Comparison of ENCODE assay signal across 8 cellular contexts in genomic region chr5:177496111-177497010, GRCh38. TPM values are rescaled to one million over a fixed set of nuclear protein-coding genes. Genes with fewer than 3 reads are reported as not detected.
A peak's percentile ranks its signal among the peaks of the same experiment; 100 is the strongest.
DNase-seq lines count a peak whose midpoint lies in the region; FAIRE-seq and TF ChIP-seq lines count a peak whose summit lies in the region.

No MANE protein-coding gene starts in this region.

- peak overlapping the region; percentile 64 for H2AK5ac ChIP-seq in mesendoderm (ENCODE audit: low read length)

- H3K27me3 ChIP-seq in HL-60 (ENCODE audit: insufficient read depth, poor library complexity, severe bottlenecking) (no peaks in the 10 kb centered on the region), ectodermal cell (ENCODE audit: control insufficient read depth, insufficient read depth, low read length, poor library complexity, severe bottlenecking) (peaks cover 22% of the 10 kb centered on the region), mesendoderm (ENCODE audit: insufficient read depth, low read length, poor library complexity) (no peaks in the 10 kb centered on the region)

- H3K79me2 ChIP-seq in mesendoderm (ENCODE audit: control insufficient read depth, insufficient read depth, low read length) = peaks cover 2% of the 10 kb centered on the region

- H3K18ac ChIP-seq in mesendoderm (ENCODE audit: low read length) = peak overlapping the region; percentile 78

- FAIRE-seq in D721Med (lab: Jason Lieb, UNC) = no peak

- peak overlapping the region; percentile 66 for H3K27ac ChIP-seq in HL-60 (replicated peaks)
- H3K27ac ChIP-seq in ectodermal cell (ENCODE audit: insufficient read depth, low read depth, low read length, poor library complexity, severe bottlenecking) = peak overlapping the region; percentile 94
- H3K27ac ChIP-seq in mesendoderm (ENCODE audit: low read depth, low read length) = peak overlapping the region; percentile 95
- peak overlapping the region; percentile 86 for H3K27ac ChIP-seq in urinary bladder (ENCODE audit: low read depth)

- H3K9ac ChIP-seq in mesendoderm (ENCODE audit: low read length) = peak overlapping the region; percentile 97

- peaks cover 2% of the 10 kb centered on the region for H3K79me1 ChIP-seq in mesendoderm (ENCODE audit: low read length)

- no peak for TF ChIP-seq CTCF in D721Med (IDR thresholded peaks at IDR 0.05; ENCODE audit: insufficient read depth, missing control alignments)
- peak; percentile 19 for TF ChIP-seq CTCF in HL-60 (IDR thresholded peaks at IDR 0.05; ENCODE audit: insufficient read depth, low read length)

- no peak overlapping the region for H4K5ac ChIP-seq in mesendoderm (ENCODE audit: low read length)

- peak; percentile 68 for DNase-seq in D721Med (ENCODE audit: insufficient read length, low spot score)
- DNase-seq in HL-60 (ENCODE audit: low read depth in 1 of 2, low spot score in 1 of 2) = no peak
- peak; percentile 18 for DNase-seq in SHP77 treated with DMSO at 0.1 percent for 48 hours (lab: John Stamatoyannopoulos, UW)
- DNase-seq in mesendoderm = peak; percentile 97
- no peak for DNase-seq in NCI-H187 treated with DMSO at 0.1 percent for 48 hours (lab: John Stamatoyannopoulos, UW)
- no peak for DNase-seq in activated CD8-positive, alpha-beta memory T cell treated with anti-CD3 and anti-CD28 coated beads for 24 hours

- peak overlapping the region; percentile 99 for H3K56ac ChIP-seq in mesendoderm (ENCODE audit: low read length)

- peak overlapping the region; percentile 56 for H3K4ac ChIP-seq in mesendoderm (ENCODE audit: low read depth, low read length)

- H3K36me3 ChIP-seq in ectodermal cell (ENCODE audit: control insufficient read depth, insufficient read depth, low read length) = peaks cover 15% of the 10 kb centered on the region
- no peaks in the 10 kb centered on the region for H3K36me3 ChIP-seq in mesendoderm (ENCODE audit: control insufficient read depth, insufficient read depth, low read length)
- no peaks in the 10 kb centered on the region for H3K36me3 ChIP-seq in urinary bladder (ENCODE audit: insufficient read depth)

- H3K4me1 ChIP-seq in ectodermal cell (ENCODE audit: control insufficient read depth, insufficient read depth, low read length) (peaks cover 31% of the 10 kb centered on the region), mesendoderm (ENCODE audit: control insufficient read depth, low read depth, low read length) (peaks cover 11% of the 10 kb centered on the region), urinary bladder (ENCODE audit: insufficient read depth) (no peaks in the 10 kb centered on the region)

- peak overlapping the region; percentile 81 for H3K4me3 ChIP-seq in HL-60 (replicated peaks; ENCODE audit: insufficient read depth, low read length)
- H3K4me3 ChIP-seq in ectodermal cell (ENCODE audit: insufficient read depth, low read depth, low read length) = peak overlapping the region; percentile 86
- peak overlapping the region; percentile 63 for H3K4me3 ChIP-seq in mesendoderm (ENCODE audit: low read length)
- peak overlapping the region; percentile 74 for H3K4me3 ChIP-seq in urinary bladder (ENCODE audit: low read depth, low read length)

- peak overlapping the region; percentile 16 for H2BK120ac ChIP-seq in mesendoderm (ENCODE audit: low read depth, low read length)

- peak overlapping the region; percentile 98 for H2BK5ac ChIP-seq in mesendoderm (ENCODE audit: low read length)

- H4K8ac ChIP-seq in mesendoderm (ENCODE audit: low read depth, low read length) = no peak overlapping the region

- H3K9me3 ChIP-seq in ectodermal cell (ENCODE audit: control insufficient read depth, low read length) = no peaks in the 10 kb centered on the region

- H3K4me2 ChIP-seq in mesendoderm (ENCODE audit: low read length) = peak overlapping the region; percentile 79

- H3K23ac ChIP-seq in mesendoderm (ENCODE audit: low read length) = peak overlapping the region; percentile 7

- H2BK15ac ChIP-seq in mesendoderm (replicated peaks; ENCODE audit: low read depth) = no peak overlapping the region

- 5 to 6% methylated on average over 31 of the region's 31 CpGs for WGBS in ectodermal cell, 2 experiments
- WGBS in mesendoderm (ENCODE audit: extremely low coverage, insufficient coverage, low lambda C conversion rate) = no CpG with 5 or more reads among the region's 31 CpGs
- 7% methylated on average over 29 of the region's 31 CpGs for WGBS in urinary bladder

RNA-seq across cellular contexts. Expression of gene PDLIM7, which starts 1.0 kb away (rescaled TPM):
- 367 TPM for polyA plus RNA-seq in ectodermal cell (2013, experiment 1 of 4)
- polyA plus RNA-seq in ectodermal cell (2013, experiment 2 of 4) = 396 TPM
- polyA plus RNA-seq in ectodermal cell (2013, experiment 3 of 4) = 299 TPM
- polyA plus RNA-seq in ectodermal cell (2013, experiment 4 of 4) = 330 TPM
- 117 TPM for polyA plus RNA-seq in mesendoderm (2013, experiment 1 of 2)
- polyA plus RNA-seq in mesendoderm (2013, experiment 2 of 2) = 119 TPM
- total RNA-seq in urinary bladder = 102 TPM
- 728 TPM for polyA plus RNA-seq in urinary bladder

RNA-seq across cellular contexts. Expression of gene DOK3, which starts 13.3 kb away (rescaled TPM):
- polyA plus RNA-seq in ectodermal cell (2013, experiment 1 of 4) = 6.6 TPM
- polyA plus RNA-seq in ectodermal cell (2013, experiment 2 of 4) = 6.8 TPM
- polyA plus RNA-seq in ectodermal cell (2013, experiment 3 of 4) = 3.3 TPM
- polyA plus RNA-seq in ectodermal cell (2013, experiment 4 of 4) = 3.6 TPM
- 8.2 TPM for polyA plus RNA-seq in mesendoderm (2013, experiment 1 of 2)
- polyA plus RNA-seq in mesendoderm (2013, experiment 2 of 2) = 7.6 TPM
- total RNA-seq in urinary bladder = 2.9 TPM
- polyA plus RNA-seq in urinary bladder = 8.5 TPM

RNA-seq across cellular contexts. Expression of gene DDX41, which starts 20.4 kb away (rescaled TPM):
- 104 TPM for polyA plus RNA-seq in ectodermal cell (2013, experiment 1 of 4)
- 98.4 TPM for polyA plus RNA-seq in ectodermal cell (2013, experiment 2 of 4)
- polyA plus RNA-seq in ectodermal cell (2013, experiment 3 of 4) = 70.5 TPM
- 81.7 TPM for polyA plus RNA-seq in ectodermal cell (2013, experiment 4 of 4)
- 74.4 TPM for polyA plus RNA-seq in mesendoderm (2013, experiment 1 of 2)
- polyA plus RNA-seq in mesendoderm (2013, experiment 2 of 2) = 72.2 TPM
- total RNA-seq in urinary bladder = 27.4 TPM
- polyA plus RNA-seq in urinary bladder = 65.6 TPM

RNA-seq across cellular contexts. Expression of gene DBN1, which starts 22.9 kb away (rescaled TPM):
- 451 TPM for polyA plus RNA-seq in ectodermal cell (2013, experiment 1 of 4)
- 443 TPM for polyA plus RNA-seq in ectodermal cell (2013, experiment 2 of 4)
- polyA plus RNA-seq in ectodermal cell (2013, experiment 3 of 4) = 312 TPM
- 341 TPM for polyA plus RNA-seq in ectodermal cell (2013, experiment 4 of 4)
- 305 TPM for polyA plus RNA-seq in mesendoderm (2013, experiment 1 of 2)
- 309 TPM for polyA plus RNA-seq in mesendoderm (2013, experiment 2 of 2)
- total RNA-seq in urinary bladder = 53.9 TPM
- 96.5 TPM for polyA plus RNA-seq in urinary bladder

RNA-seq across cellular contexts. Expression of gene PRR7, which starts 49.7 kb away (rescaled TPM):
- polyA plus RNA-seq in ectodermal cell (2013, experiment 1 of 4) = 16.6 TPM
- 13.0 TPM for polyA plus RNA-seq in ectodermal cell (2013, experiment 2 of 4)
- polyA plus RNA-seq in ectodermal cell (2013, experiment 3 of 4) = 13.3 TPM
- 16.5 TPM for polyA plus RNA-seq in ectodermal cell (2013, experiment 4 of 4)
- polyA plus RNA-seq in mesendoderm (2013, experiment 1 of 2) = 2.6 TPM
- polyA plus RNA-seq in mesendoderm (2013, experiment 2 of 2) = 2.9 TPM
- total RNA-seq in urinary bladder = 0.58 TPM
- polyA plus RNA-seq in urinary bladder = 2.4 TPM

Comparison
In these comparisons a context has a peak if more than half of its experiments do, and no peak if none do; other contexts are left out.
1. DNase-seq: peak in D721Med (single experiment), SHP77 treated with DMSO at 0.1 percent for 48 hours (single experiment) and mesendoderm (single experiment); none in HL-60 (0 of 2), NCI-H187 treated with DMSO at 0.1 percent for 48 hours (single experiment) and activated CD8-positive, alpha-beta memory T cell treated with anti-CD3 and anti-CD28 coated beads for 24 hours (single experiment).
2. Peak in every context shown above with its lines, with median percentiles within 50 percentile points of each other: H3K27ac ChIP-seq and H3K4me3 ChIP-seq.